11 cellular contexts compared by ENCODE assay signal in the genomic region with DNA sequence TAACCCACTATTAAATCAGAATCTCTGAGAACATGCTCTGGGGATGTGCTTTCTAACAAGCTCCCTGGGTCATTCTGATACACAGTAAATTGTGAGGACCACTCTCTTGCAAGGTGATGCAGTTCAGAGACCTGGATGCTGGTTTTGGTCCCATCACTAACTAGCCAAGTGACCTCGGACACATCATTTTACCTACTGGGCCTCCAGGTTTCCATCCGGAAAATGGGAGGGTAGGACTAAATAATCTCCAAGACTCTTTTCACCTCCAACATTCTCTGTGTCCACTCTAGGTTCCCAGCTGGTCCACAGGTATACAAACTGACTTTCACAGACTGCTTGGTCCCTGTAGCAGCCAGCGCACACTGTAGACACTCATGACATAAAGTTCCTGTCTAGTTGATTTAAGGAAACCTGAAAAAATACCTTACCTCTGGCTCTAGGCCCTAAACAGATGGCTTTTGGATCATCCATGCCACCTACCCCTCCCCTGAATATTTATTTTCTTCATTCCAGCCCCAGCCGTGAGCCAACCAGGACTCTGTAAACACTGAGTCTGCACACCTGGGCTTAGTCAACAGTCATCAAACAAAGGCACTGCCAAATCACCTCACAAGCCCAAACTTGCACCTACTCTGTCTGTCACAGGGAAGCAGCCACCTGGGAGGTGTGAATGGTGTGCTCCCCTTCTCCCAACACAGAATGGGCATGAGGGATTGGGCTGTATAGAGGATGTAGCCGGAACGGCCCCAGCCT. TPM values are rescaled to one million over a fixed set of nuclear protein-coding genes. Genes with fewer than 3 reads are reported as not detected.
DNase-seq lines count a peak whose midpoint lies in the region; ATAC-seq and TF ChIP-seq lines count a peak whose summit lies in the region.
"Had no signal": no experiment of that assay in that cellular context is flagged by ENCODE, and none has a peak within 500 bp of the region (broad histone marks: within the 10 kb centered on the region; RNA-seq: fewer than 3 reads in every experiment).

No MANE protein-coding gene starts in this region.

- no peaks in the 10 kb centered on the region for H3K36me3 ChIP-seq in endodermal cell (ENCODE audit: control insufficient read depth, insufficient read depth, low read length)
- H3K36me3 ChIP-seq in gastrocnemius medialis: no peaks in the 10 kb centered on the region

- H3K4me1 Mint-ChIP-seq in endodermal cell: peaks cover 67% of the 10 kb centered on the region

- peak overlapping the region; percentile 11 for H3K4me3 Mint-ChIP-seq in endodermal cell
- H3K4me3 Mint-ChIP-seq: activated T-cell treated with anti-CD3 and anti-CD28 coated beads, Interleukin-2, amount 50 U/mL, for 72 hours had no signal

- in situ Hi-C loops in gastrocnemius medialis (cut with MboI; ENCODE audit: low sequenced_read_pairs in 4 of 4): no loop called here

- H3K27me3 ChIP-seq in endodermal cell (ENCODE audit: control insufficient read depth, insufficient read depth, low read length, poor library complexity, severe bottlenecking): no peaks in the 10 kb centered on the region
- no peaks in the 10 kb centered on the region for H3K27me3 ChIP-seq in gastrocnemius medialis

- no peak for ATAC-seq in gastrocnemius medialis
- no peak for ATAC-seq in HG03280 (IDR thresholded peaks at IDR 0.05; ENCODE audit: unreplicated experiment)
- ATAC-seq: sciatic nerve had no signal

- no peak overlapping the region for H3K27ac ChIP-seq in endodermal cell (ENCODE audit: low read depth, low read length)
- H3K27ac ChIP-seq in gastrocnemius medialis: peak overlapping the region; percentile 26 to 98 (median 79)

- H3K4me3 ChIP-seq in endodermal cell (ENCODE audit: low read length) (no peak overlapping the region), gastrocnemius medialis (no peak overlapping the region)

- peak; percentile 85 for DNase-seq in HT-29 (ENCODE audit: low spot score)
- peak; percentile 92 to 94 for DNase-seq in NCI-H526 (lab: John Stamatoyannopoulos, UW)
- DNase-seq in endodermal cell: peak; percentile 87
- no peak for DNase-seq in gastrocnemius medialis
- DNase-seq in activated T-cell treated with anti-CD3 and anti-CD28 coated beads, Interleukin-2, amount 50 U/mL, for 1 hour: no peak
- no peak for DNase-seq in islet precursor cell
- DNase-seq in cerebellar cortex (ENCODE audit: low spot score): no peak
- DNase-seq: activated T-cell treated with anti-CD3 and anti-CD28 coated beads, Interleukin-2, amount 50 U/mL, for 72 hours; stimulated activated CD8-positive, alpha-beta memory T cell treated with anti-CD3 and anti-CD28 coated beads, Interleukin-4, amount 100 ng/mL, for 48 hours had no signal

- no peak for TF ChIP-seq POLR2A in gastrocnemius medialis (IDR thresholded peaks at IDR 0.05)

- peak overlapping the region; percentile 62 for H3K27ac Mint-ChIP-seq in endodermal cell
- H3K27ac Mint-ChIP-seq: activated T-cell treated with anti-CD3 and anti-CD28 coated beads, Interleukin-2, amount 50 U/mL, for 72 hours had no signal

- no peaks in the 10 kb centered on the region for H3K9me3 ChIP-seq in endodermal cell (ENCODE audit: control insufficient read depth, low read length)
- no peaks in the 10 kb centered on the region for H3K9me3 ChIP-seq in gastrocnemius medialis

- no peaks in the 10 kb centered on the region for H3K9me3 Mint-ChIP-seq in endodermal cell
- H3K9me3 Mint-ChIP-seq: activated T-cell treated with anti-CD3 and anti-CD28 coated beads, Interleukin-2, amount 50 U/mL, for 72 hours had no signal

- intact Hi-C loops in gastrocnemius medialis (cut with DNase I; ENCODE audit: low total_unique reads): no loop called here

- TF ChIP-seq CTCF in endodermal cell (conservative IDR thresholded peaks at IDR 0.05) (no peak), gastrocnemius medialis (IDR thresholded peaks at IDR 0.05 in 4 of 5, conservative IDR thresholded peaks at IDR 0.05 in 1 of 5) (no peak)

- H3K36me3 Mint-ChIP-seq in endodermal cell (ENCODE audit: low read depth): no peaks in the 10 kb centered on the region

- no peak overlapping the region for H3K9ac ChIP-seq in endodermal cell (ENCODE audit: extremely low read depth, low read length, poor library complexity, severe bottlenecking)

- H3K4me1 ChIP-seq in endodermal cell (ENCODE audit: control insufficient read depth, insufficient read depth, low read length): peaks cover 42% of the 10 kb centered on the region
- H3K4me1 ChIP-seq in gastrocnemius medialis: peaks cover 82% of the 10 kb centered on the region in 2 donors

- WGBS in endodermal cell (ENCODE audit: insufficient coverage in 1 of 2, insufficient read length in 1 of 2), 2 experiments: 67 to 97% methylated on average over 4 to 6 of the region's 6 CpGs

- no peaks in the 10 kb centered on the region for H3K27me3 Mint-ChIP-seq in endodermal cell (ENCODE audit: insufficient read depth)

RNA-seq across cellular contexts. Expression of a gene that starts 51.3 kb away (rescaled TPM):
- 39.9 and 52.7 TPM in 2 replicates for total RNA-seq in HT-29 (2014; rRNA removed; shearing (Covaris generic))
- total RNA-seq in endodermal cell: 10 to 100 TPM; 43.9 to 49.2 TPM
- 40.1 TPM for polyA plus RNA-seq in endodermal cell (2013, experiment 1 of 2)
- 41.1 TPM for polyA plus RNA-seq in endodermal cell (2013, experiment 2 of 2)
- total RNA-seq in gastrocnemius medialis: 10 to 100 TPM; 24.3 to 47.2 (median 35.5) TPM

RNA-seq across cellular contexts. Expression of a gene that starts 54.0 kb away (rescaled TPM):
- total RNA-seq in HT-29 (2014; rRNA removed; shearing (Covaris generic)): 37.6 and 45.5 TPM in 2 replicates
- total RNA-seq in endodermal cell: 10 to 100 TPM; 11.0 to 18.7 TPM
- 43.5 TPM for polyA plus RNA-seq in endodermal cell (2013, experiment 1 of 2)
- polyA plus RNA-seq in endodermal cell (2013, experiment 2 of 2): 39.6 TPM
- 10 to 100 TPM; 31.2 to 43.9 (median 34.3) TPM for total RNA-seq in gastrocnemius medialis

Comparison
In these comparisons a context has a peak if more than half of its experiments do, and no peak if none do; other contexts are left out.
1. DNase-seq: peak in HT-29 (single experiment), NCI-H526 (2 of 2) and endodermal cell (single experiment); none in gastrocnemius medialis (0 of 2), activated T-cell treated with anti-CD3 and anti-CD28 coated beads, Interleukin-2, amount 50 U/mL, for 1 hour (single experiment), islet precursor cell (single experiment) and cerebellar cortex (single experiment).